In the genomic region with DNA sequence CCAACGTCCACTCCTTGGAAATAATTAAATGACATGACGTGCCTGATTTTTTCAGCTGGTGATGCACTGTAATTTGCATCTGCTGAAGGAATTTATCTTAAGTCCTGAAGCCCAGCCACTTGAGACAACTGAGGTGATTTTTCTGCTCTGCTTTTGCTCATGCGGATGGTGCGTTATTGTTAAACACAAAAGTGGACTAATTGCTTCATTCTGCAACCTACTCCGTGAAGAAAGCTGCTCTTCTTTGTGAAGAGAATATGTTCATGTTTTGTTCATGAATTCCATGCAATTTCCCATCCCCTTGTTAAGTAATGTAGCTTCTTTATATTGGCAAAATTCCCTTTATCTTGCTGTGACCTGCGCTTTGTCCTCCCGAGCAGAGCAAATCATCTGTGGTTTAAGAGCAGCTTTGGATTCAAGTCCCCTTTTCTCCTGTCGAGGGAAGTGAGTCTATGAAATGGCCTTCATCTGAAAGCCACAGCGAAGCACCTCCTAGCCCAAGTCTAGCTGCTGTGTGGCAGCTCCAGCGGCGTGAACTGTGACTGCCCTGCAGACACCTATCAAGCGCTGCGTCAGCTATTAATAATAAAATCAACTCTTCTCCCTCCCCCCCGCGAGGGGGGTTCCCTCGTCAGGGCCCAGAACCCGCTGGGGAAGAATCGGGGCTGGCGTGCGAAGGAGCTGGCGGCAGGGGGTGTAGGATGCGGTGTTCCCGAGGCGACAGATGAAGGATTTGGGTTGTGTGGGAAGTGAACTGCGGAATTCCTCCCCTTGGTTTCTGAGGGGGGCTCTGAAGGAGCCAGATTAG, we compare ENCODE assay signal across 8 cellular contexts. TPM values are rescaled to one million over a fixed set of nuclear protein-coding genes. Genes with fewer than 3 reads are reported as not detected.
DNase-seq lines count a peak whose midpoint lies in the region; ATAC-seq and TF ChIP-seq lines count a peak whose summit lies in the region.

No MANE protein-coding gene starts in this region.

- DNase-seq in Caco-2 (peak; percentile 45 to 55), LoVo (ENCODE audit: low spot score) (peak; percentile 20), WERI-Rb-1 (no peak), colonic mucosa (peak; percentile 58)
- peak; percentile 23 to 34 for DNase-seq in stimulated activated CD4-positive, alpha-beta T cell treated with anti-CD3 and anti-CD28 coated beads, Interleukin-4, amount 100 ng/mL, for 48 hours (ENCODE audit: low read depth in 2 of 2)

- TF ChIP-seq CTCF in Caco-2 (IDR thresholded peaks at IDR 0.05; ENCODE audit: insufficient read depth in 1 of 2, low read depth in 1 of 2, low read length in 1 of 2, severe bottlenecking in 1 of 2, unreplicated experiment in 1 of 2) (peak in 1 of 2 experiments; percentile 30), WERI-Rb-1 (IDR thresholded peaks at IDR 0.05; ENCODE audit: low read depth, low read length) (no peak), colonic mucosa (IDR thresholded peaks at IDR 0.05) (no peak), liver (IDR thresholded peaks at IDR 0.05; ENCODE audit: low read depth, low read length, missing input control) (no peak)

- POLR2A ChIA-PET in Caco-2 (lab: Charles Lee), result interaction anchor here (0.6 to 2.9 kb wide), 6 partner anchors 10 to 451 kb away, joined by 3 to 41 read pairs (median 3); partner anchors contain the start of gene IFT81

- WGBS in liver, result 13% methylated on average over 25 of the region's 25 CpGs

- H3K4me1 ChIP-seq in Caco-2, result peaks cover 23% of the 10 kb centered on the region
- no peaks in the 10 kb centered on the region for H3K4me1 ChIP-seq in colonic mucosa
- H3K4me1 ChIP-seq in liver (ENCODE audit: control insufficient read depth in 4 of 4, insufficient read depth in 4 of 4, low read length in 3 of 4), result peaks cover 0 to 41% (median 27%) of the 10 kb centered on the region in 4 donors

- intact Hi-C loops in Caco-2 (cut with micrococcal nuclease; ENCODE audit: unreplicated experiment), result loop anchor here (5.0 kb wide), 3 partner anchors 48 to 178 kb away; partner anchors contain the start of gene IFT81
- intact Hi-C loops in colonic mucosa (cut with DNase I), result loop anchor here (5.0 kb wide), 1 partner anchor 58 kb away; no protein-coding TSS in a partner anchor

- H3K9me3 ChIP-seq in Caco-2, result no peaks in the 10 kb centered on the region
- H3K9me3 ChIP-seq in WERI-Rb-1 (ENCODE audit: severe bottlenecking), result no peaks in the 10 kb centered on the region
- no peaks in the 10 kb centered on the region for H3K9me3 ChIP-seq in colonic mucosa
- no peaks in the 10 kb centered on the region for H3K9me3 ChIP-seq in liver (ENCODE audit: control insufficient read depth in 4 of 4, low read length in 3 of 4)

- TF ChIP-seq RAD21 in liver (IDR thresholded peaks at IDR 0.05), result no peak

- H3K27me3 Mint-ChIP-seq in Caco-2 (ENCODE audit: insufficient read depth, unreplicated experiment), result no peaks in the 10 kb centered on the region

- H3K4me3 ChIP-seq in Caco-2 (ENCODE audit: low read depth, low read length) (peak overlapping the region; percentile 96), WERI-Rb-1 (ENCODE audit: low read depth, low read length) (peak overlapping the region; percentile 93), colonic mucosa (peak overlapping the region; percentile 63), liver (ENCODE audit: low read depth in 1 of 3, low read length in 3 of 3) (peak overlapping the region; percentile 73 to 99 (median 80))

- no peaks in the 10 kb centered on the region; the same call in 1 of the 2 replicates for H3K36me3 ChIP-seq in Caco-2 (ENCODE audit: control insufficient read depth, insufficient read depth, low read length)
- peaks cover 35% of the 10 kb centered on the region for H3K36me3 ChIP-seq in WERI-Rb-1
- H3K36me3 ChIP-seq in colonic mucosa, result no peaks in the 10 kb centered on the region
- H3K36me3 ChIP-seq in liver (ENCODE audit: control insufficient read depth in 4 of 4, insufficient read depth in 3 of 4, low read depth in 1 of 4, low read length in 3 of 4), result peaks cover 0 to 6% (median 0%) of the 10 kb centered on the region in 4 donors

- H3K4me1 Mint-ChIP-seq in Caco-2 (ENCODE audit: low read depth, unreplicated experiment), result peaks cover 9% of the 10 kb centered on the region

- peaks cover 52% of the 10 kb centered on the region for H3K36me3 Mint-ChIP-seq in Caco-2 (ENCODE audit: insufficient read depth, unreplicated experiment)

- BruUV-seq in Caco-2 (replicated peaks; lab: Mats Ljungman, UMichigan), result TSS peak; percentile 68

- ATAC-seq in GM21526 (IDR thresholded peaks at IDR 0.05; ENCODE audit: low FRiP score, unreplicated experiment) (peak; percentile 0), HG02623 (IDR thresholded peaks at IDR 0.05; ENCODE audit: unreplicated experiment) (no peak)

- no peaks in the 10 kb centered on the region for H3K27me3 ChIP-seq in Caco-2 (replicated peaks; ENCODE audit: control insufficient read depth, insufficient read depth, low read length)
- no peaks in the 10 kb centered on the region for H3K27me3 ChIP-seq in WERI-Rb-1 (ENCODE audit: insufficient read depth, low read depth, severe bottlenecking)
- no peaks in the 10 kb centered on the region for H3K27me3 ChIP-seq in colonic mucosa
- H3K27me3 ChIP-seq in liver (ENCODE audit: control insufficient read depth in 4 of 4, insufficient read depth in 4 of 4, low read length in 3 of 4), result no peaks in the 10 kb centered on the region

- peak overlapping the region; percentile 95 for H3K27ac Mint-ChIP-seq in Caco-2 (ENCODE audit: unreplicated experiment)

- CTCF ChIA-PET in Caco-2 (lab: Charles Lee), result interaction anchor here (1.1 to 2.3 kb wide), 4 partner anchors 30 to 190 kb away, joined by 3 to 8 read pairs (median 3); no protein-coding TSS in a partner anchor

- H3K9me3 Mint-ChIP-seq in Caco-2 (ENCODE audit: unreplicated experiment), result no peaks in the 10 kb centered on the region

- peak overlapping the region; percentile 95 for H3K27ac ChIP-seq in WERI-Rb-1
- H3K27ac ChIP-seq in colonic mucosa, result peak overlapping the region; percentile 95
- peak overlapping the region; percentile 87 to 95 for H3K27ac ChIP-seq in liver (ENCODE audit: low read depth in 1 of 2, low read length in 2 of 2)

- peak overlapping the region; percentile 89 to 91 for H3K9ac ChIP-seq in colonic mucosa (ENCODE audit: low read depth in 2 of 2, low read length in 2 of 2)
- peak overlapping the region; percentile 56 to 68 for H3K9ac ChIP-seq in liver (ENCODE audit: low read depth in 1 of 2, low read length in 2 of 2)

- peak overlapping the region; percentile 89 for H3K4me3 Mint-ChIP-seq in Caco-2 (ENCODE audit: unreplicated experiment)

TF ChIP-seq in liver, 16 proteins besides CTCF, POLR2A, EP300 and RAD21:
- TF ChIP-seq YY1 (IDR thresholded peaks at IDR 0.05) (peak; percentile 16), FOXA2 (IDR thresholded peaks at IDR 0.05) (peak; percentile 10), JUND (IDR thresholded peaks at IDR 0.05) (no peak), EGR1 (IDR thresholded peaks at IDR 0.05; ENCODE audit: low read depth in 2 of 2) (no peak), RXRA (IDR thresholded peaks at IDR 0.05) (peak; percentile 9 to 17), HNF4G (IDR thresholded peaks at IDR 0.05) (no peak)
- TF ChIP-seq, protein P1, sequence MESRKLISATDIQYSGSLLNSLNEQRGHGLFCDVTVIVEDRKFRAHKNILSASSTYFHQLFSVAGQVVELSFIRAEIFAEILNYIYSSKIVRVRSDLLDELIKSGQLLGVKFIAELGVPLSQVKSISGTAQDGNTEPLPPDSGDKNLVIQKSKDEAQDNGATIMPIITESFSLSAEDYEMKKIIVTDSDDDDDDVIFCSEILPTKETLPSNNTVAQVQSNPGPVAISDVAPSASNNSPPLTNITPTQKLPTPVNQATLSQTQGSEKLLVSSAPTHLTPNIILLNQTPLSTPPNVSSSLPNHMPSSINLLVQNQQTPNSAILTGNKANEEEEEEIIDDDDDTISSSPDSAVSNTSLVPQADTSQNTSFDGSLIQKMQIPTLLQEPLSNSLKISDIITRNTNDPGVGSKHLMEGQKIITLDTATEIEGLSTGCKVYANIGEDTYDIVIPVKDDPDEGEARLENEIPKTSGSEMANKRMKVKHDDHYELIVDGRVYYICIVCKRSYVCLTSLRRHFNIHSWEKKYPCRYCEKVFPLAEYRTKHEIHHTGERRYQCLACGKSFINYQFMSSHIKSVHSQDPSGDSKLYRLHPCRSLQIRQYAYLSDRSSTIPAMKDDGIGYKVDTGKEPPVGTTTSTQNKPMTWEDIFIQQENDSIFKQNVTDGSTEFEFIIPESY (IDR thresholded peaks at IDR 0.05), result no peak
TF ChIP-seq in liver: peak in this region for 3.

RNA-seq across cellular contexts. Expression of gene ATP2A2, which starts 0.9 kb away (rescaled TPM):
- total RNA-seq in Caco-2 (2022) (252 and 262 TPM in 2 replicates), colonic mucosa (100 to 1,000 TPM; 248 to 311 TPM), liver (100 to 1,000 TPM in 1 of 2 donors, 10 to 100 TPM in 1; 60.8 to 198 TPM)
- 10 to 100 TPM; 20.9 to 74.3 TPM for polyA plus RNA-seq in liver
